In genomic region chr17:47850373-47850691, GRCh38 we compare ENCODE assay signal across 6 cellular contexts. TPM values are rescaled to one million over a fixed set of nuclear protein-coding genes. Genes with fewer than 3 reads are reported as not detected.
DNase-seq lines count a peak whose midpoint lies in the region; ATAC-seq and TF ChIP-seq lines count a peak whose summit lies in the region.

No MANE protein-coding gene starts in this region.

- H3K27me3 Mint-ChIP-seq in Calu3 (ENCODE audit: unreplicated experiment) (peaks cover 57% of the 10 kb centered on the region), memory B cell (peaks cover 35% of the 10 kb centered on the region)
- peaks cover 75% of the 10 kb centered on the region for H3K27me3 Mint-ChIP-seq in activated CD8-positive, alpha-beta T cell treated with anti-CD3 and anti-CD28 coated beads for 36 hours

- no peak for TF ChIP-seq CTCF in Calu3 (IDR thresholded peaks at IDR 0.05; ENCODE audit: unreplicated experiment)
- TF ChIP-seq CTCF in activated CD8-positive, alpha-beta T cell treated with anti-CD3 and anti-CD28 coated beads for 36 hours (IDR thresholded peaks at IDR 0.05) = no peak

- H3K9me3 Mint-ChIP-seq in Calu3 (ENCODE audit: low read depth, unreplicated experiment) = no peaks in the 10 kb centered on the region
- no peaks in the 10 kb centered on the region for H3K9me3 Mint-ChIP-seq in activated CD8-positive, alpha-beta T cell treated with anti-CD3 and anti-CD28 coated beads for 36 hours
- no peaks in the 10 kb centered on the region for H3K9me3 Mint-ChIP-seq in memory B cell

- intact Hi-C loops in Calu3 (cut with micrococcal nuclease; ENCODE audit: unreplicated experiment) = no loop called here
- intact Hi-C loops in activated CD8-positive, alpha-beta T cell treated with anti-CD3 and anti-CD28 coated beads for 36 hours (cut with micrococcal nuclease) = no loop called here

- BruUV-seq in Calu3 (replicated peaks; lab: Mats Ljungman, UMichigan) = no TSS peak

- CTCF ChIA-PET in Calu3 (lab: Charles Lee) = interaction anchor here (0.9 to 2.6 kb wide), 10 partner anchors 9 to 168 kb away, joined by 3 to 25 read pairs (median 4); partner anchors contain the start of genes SCRN2, SP2 and TBX21
- CTCF ChIA-PET in activated CD8-positive, alpha-beta T cell treated with anti-CD3 and anti-CD28 coated beads for 36 hours (lab: Charles Lee) = interaction anchor here (0.9 to 20.8 kb wide), 3 partner anchors 9 to 99 kb away, joined by 5 to 586 read pairs (median 39); partner anchors contain the start of genes SCRN2 and SP2

- DNase-seq in Calu3 = no peak
- DNase-seq in activated CD8-positive, alpha-beta T cell treated with anti-CD3 and anti-CD28 coated beads for 36 hours = no peak
- no peak for DNase-seq in memory B cell (ENCODE audit: low spot score in 2 of 2)
- DNase-seq in ecto neural progenitor cell (ENCODE audit: low spot score) = no peak

- H3K4me1 Mint-ChIP-seq in Calu3 (ENCODE audit: low read depth, unreplicated experiment) (peaks cover 22% of the 10 kb centered on the region), memory B cell (peaks cover 19% of the 10 kb centered on the region)
- peaks cover 16% of the 10 kb centered on the region for H3K4me1 Mint-ChIP-seq in activated CD8-positive, alpha-beta T cell treated with anti-CD3 and anti-CD28 coated beads for 36 hours (ENCODE audit: low read depth)

- H3K27ac Mint-ChIP-seq in Calu3 (ENCODE audit: unreplicated experiment) (no peak overlapping the region), memory B cell (no peak overlapping the region)
- no peak overlapping the region for H3K27ac Mint-ChIP-seq in activated CD8-positive, alpha-beta T cell treated with anti-CD3 and anti-CD28 coated beads for 36 hours

- peak overlapping the region; percentile 75 for H3K4me3 Mint-ChIP-seq in Calu3 (ENCODE audit: low read depth, unreplicated experiment)
- peak overlapping the region; percentile 32 for H3K4me3 Mint-ChIP-seq in activated CD8-positive, alpha-beta T cell treated with anti-CD3 and anti-CD28 coated beads for 36 hours
- H3K4me3 Mint-ChIP-seq in memory B cell = peak overlapping the region; percentile 46

- ATAC-seq in activated CD8-positive, alpha-beta T cell treated with anti-CD3 and anti-CD28 coated beads for 36 hours = no peak
- ATAC-seq in memory B cell (ENCODE audit: low read depth) (no peak), GM21576 (IDR thresholded peaks at IDR 0.05; ENCODE audit: unreplicated experiment) (no peak), HG02623 (IDR thresholded peaks at IDR 0.05; ENCODE audit: unreplicated experiment) (no peak)

- peaks cover 8% of the 10 kb centered on the region for H3K36me3 Mint-ChIP-seq in Calu3 (ENCODE audit: insufficient read depth, unreplicated experiment)
- H3K36me3 Mint-ChIP-seq in activated CD8-positive, alpha-beta T cell treated with anti-CD3 and anti-CD28 coated beads for 36 hours (ENCODE audit: low read depth) = no peaks in the 10 kb centered on the region
- no peaks in the 10 kb centered on the region for H3K36me3 Mint-ChIP-seq in memory B cell

- POLR2A ChIA-PET in activated CD8-positive, alpha-beta T cell treated with anti-CD3 and anti-CD28 coated beads for 36 hours (lab: Charles Lee) = interaction anchor here (0.9 to 3.1 kb wide), 3 partner anchors 29 to 45 kb away, joined by 3 to 15 read pairs (median 3); no protein-coding TSS in a partner anchor

RNA-seq across cellular contexts. Expression of gene SP6, which starts 0.6 kb away (rescaled TPM):
- 1.1 and 1.2 TPM in 2 replicates for total RNA-seq in Calu3 (2022)
- under 1 TPM; 0.13 to 0.18 TPM for total RNA-seq in activated CD8-positive, alpha-beta T cell treated with anti-CD3 and anti-CD28 coated beads for 36 hours

RNA-seq across cellular contexts. Expression of gene SCRN2, which starts 9.3 kb away (rescaled TPM):
- total RNA-seq in Calu3 (2022) = 34.8 and 37.0 TPM in 2 replicates
- 10 to 100 TPM; 21.0 to 23.8 TPM for total RNA-seq in activated CD8-positive, alpha-beta T cell treated with anti-CD3 and anti-CD28 coated beads for 36 hours

RNA-seq across cellular contexts. Expression of gene LRRC46, which starts 18.9 kb away (rescaled TPM):
- total RNA-seq in Calu3 (2022) = 2.9 and 4.0 TPM in 2 replicates
- under 1 TPM; 0.38 to 0.67 TPM for total RNA-seq in activated CD8-positive, alpha-beta T cell treated with anti-CD3 and anti-CD28 coated beads for 36 hours

RNA-seq across cellular contexts. Expression of gene MRPL10, which starts 19.0 kb away (rescaled TPM):
- 70.2 and 84.1 TPM in 2 replicates for total RNA-seq in Calu3 (2022)
- total RNA-seq in activated CD8-positive, alpha-beta T cell treated with anti-CD3 and anti-CD28 coated beads for 36 hours = 10 to 100 TPM; 66.5 to 67.0 TPM

RNA-seq across cellular contexts. Expression of gene OSBPL7, which starts 28.7 kb away (rescaled TPM):
- total RNA-seq in Calu3 (2022) = 58.3 and 58.4 TPM in 2 replicates
- 10 to 100 TPM; 18.0 to 19.8 TPM for total RNA-seq in activated CD8-positive, alpha-beta T cell treated with anti-CD3 and anti-CD28 coated beads for 36 hours
